8 cellular contexts compared by ENCODE assay signal in the genomic region with DNA sequence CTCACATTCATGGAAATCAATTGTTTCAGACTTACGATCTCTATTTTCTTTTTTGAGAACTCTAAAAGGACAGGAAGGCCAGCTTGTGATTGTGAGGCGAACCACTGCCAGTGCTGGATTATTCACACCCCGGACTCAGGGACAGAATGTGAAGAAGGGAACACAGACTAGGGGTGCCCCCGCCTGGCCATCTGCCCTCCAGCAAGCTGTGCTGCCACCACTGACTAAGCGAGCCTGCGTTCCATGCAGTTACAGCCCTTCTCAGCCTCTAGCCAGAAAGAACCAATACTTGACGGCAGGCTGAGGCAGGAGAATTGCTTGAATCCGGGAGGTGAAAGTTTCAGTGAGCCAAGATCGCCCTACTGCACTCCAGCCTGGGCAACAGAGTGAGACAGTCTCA. TPM values are rescaled to one million over a fixed set of nuclear protein-coding genes. Genes with fewer than 3 reads are reported as not detected.
DNase-seq lines count a peak whose midpoint lies in the region; ATAC-seq and TF ChIP-seq lines count a peak whose summit lies in the region.

No MANE protein-coding gene starts in this region.

- no peaks in the 10 kb centered on the region for H3K27me3 ChIP-seq in GM06990 (replicated peaks; ENCODE audit: control insufficient read depth, insufficient read depth, low read length)

- peak; percentile 76 for DNase-seq in 8988T
- peak; percentile 34 for DNase-seq in GM06990 (ENCODE audit: extremely low read depth, insufficient read length)
- peak; percentile 40 for DNase-seq in RPMI7951 (ENCODE audit: low read depth)
- peak; percentile 11 for DNase-seq in fibroblast of gingiva (ENCODE audit: low read depth)
- DNase-seq in superior temporal gyrus (ENCODE audit: extremely low spot score) = peak; percentile 42
- no peak for DNase-seq in stimulated activated CD4-positive, alpha-beta T cell treated with anti-CD3 and anti-CD28 coated beads, Interleukin-4, amount 100 ng/mL, for 24 hours

- H3K36me3 ChIP-seq in GM06990 (ENCODE audit: control insufficient read depth, insufficient read depth, low read length) = peaks cover 3% of the 10 kb centered on the region; the same call in 1 of the 2 replicates

- ATAC-seq in HG02610 (IDR thresholded peaks at IDR 0.05; ENCODE audit: unreplicated experiment) = no peak
- no peak for ATAC-seq in HG02623 (IDR thresholded peaks at IDR 0.05; ENCODE audit: unreplicated experiment)

- TF ChIP-seq CTCF in GM06990 (IDR thresholded peaks at IDR 0.05; ENCODE audit: insufficient read depth, low read length, poor library complexity, severe bottlenecking) = peak; percentile 61

- no peak overlapping the region for H3K4me3 ChIP-seq in GM06990 (replicated peaks; ENCODE audit: low read depth, low read length)

RNA-seq across cellular contexts. Expression of a gene that starts 2.8 kb away (rescaled TPM):
- 50.7 and 68.8 TPM in 2 replicates for total RNA-seq in RPMI7951 (2014; rRNA removed; shearing (Covaris generic))

RNA-seq across cellular contexts. Expression of a gene that starts 3.2 kb away (rescaled TPM):
- total RNA-seq in RPMI7951 (2014; rRNA removed; shearing (Covaris generic)) = 39.3 and 54.6 TPM in 2 replicates

RNA-seq across cellular contexts. Expression of a gene that starts 30.3 kb away (rescaled TPM):
- total RNA-seq in RPMI7951 (2014; rRNA removed; shearing (Covaris generic)) = not detected in 2 replicates

RNA-seq across cellular contexts. Expression of a gene that starts 41.1 kb away (rescaled TPM):
- 50.1 and 71.5 TPM in 2 replicates for total RNA-seq in RPMI7951 (2014; rRNA removed; shearing (Covaris generic))

RNA-seq across cellular contexts. Expression of a gene that starts 41.5 kb away (rescaled TPM):
- 15.6 and 22.7 TPM in 2 replicates for total RNA-seq in RPMI7951 (2014; rRNA removed; shearing (Covaris generic))
